Comparison of ENCODE assay signal across 17 cellular contexts in genomic region chr1:65469126-65469888, GRCh38. TPM values are rescaled to one million over a fixed set of nuclear protein-coding genes. Genes with fewer than 3 reads are reported as not detected.
DNase-seq lines count a peak whose midpoint lies in the region; ATAC-seq, FAIRE-seq and TF ChIP-seq lines count a peak whose summit lies in the region.
"Had no signal": no experiment of that assay in that cellular context is flagged by ENCODE, and none has a peak within 500 bp of the region (broad histone marks: within the 10 kb centered on the region; RNA-seq: fewer than 3 reads in every experiment).

No MANE protein-coding gene starts in this region.

- TF ChIP-seq CTCF in heart right ventricle (IDR thresholded peaks at IDR 0.05): no peak
- TF ChIP-seq CTCF in right atrium auricular region (IDR thresholded peaks at IDR 0.05): no peak
- no peak for TF ChIP-seq CTCF in body of pancreas (IDR thresholded peaks at IDR 0.05)
- no peak for TF ChIP-seq CTCF in right lobe of liver (IDR thresholded peaks at IDR 0.05)

- H3K36me3 ChIP-seq in heart right ventricle (no peaks in the 10 kb centered on the region), right atrium auricular region (no peaks in the 10 kb centered on the region), body of pancreas (replicated peaks in 1 of 2; ENCODE audit: insufficient read depth in 1 of 2, low read depth in 2 of 2) (no peaks in the 10 kb centered on the region), right lobe of liver (no peaks in the 10 kb centered on the region)
- H3K36me3 ChIP-seq: neural progenitor cell, SJSA1 had no signal

- peak; percentile 5 for FAIRE-seq in urothelium cell line (lab: Jason Lieb, UNC)
- FAIRE-seq: islet of Langerhans had no signal

- ATAC-seq in heart right ventricle (peak in 3 of 8 donors; percentile 19 to 24 (median 19)), body of pancreas (peak; percentile 53), right lobe of liver (peak in 3 of 4 donors; percentile 9 to 51 (median 30)), HG03280 (IDR thresholded peaks at IDR 0.05; ENCODE audit: unreplicated experiment) (no peak)
- ATAC-seq: CD8-positive, alpha-beta T cell had no signal

- TF ChIP-seq POLR2A in body of pancreas (IDR thresholded peaks at IDR 0.05) (no peak), right lobe of liver (IDR thresholded peaks at IDR 0.05) (no peak)

- H3K27me3 Mint-ChIP-seq in activated T-cell treated with anti-CD3 and anti-CD28 coated beads, Interleukin-2, amount 50 U/mL, for 24 hours: no peaks in the 10 kb centered on the region
- H3K27me3 Mint-ChIP-seq: brain had no signal

- H3K4me1 ChIP-seq in heart right ventricle (peaks cover 0 to 40% (median 19%) of the 10 kb centered on the region in 9 donors), right atrium auricular region (peaks cover 0 to 18% of the 10 kb centered on the region in 2 donors), body of pancreas (peaks cover 45% of the 10 kb centered on the region), right lobe of liver (peaks cover 0 to 50% (median 18%) of the 10 kb centered on the region in 4 donors)

- DNase-seq in heart right ventricle (no peak), right atrium auricular region (ENCODE audit: low spot score) (no peak), body of pancreas (no peak), right lobe of liver (no peak), urothelium cell line (ENCODE audit: low spot score) (no peak)
- no peak for DNase-seq in activated CD4-positive, alpha-beta T cell treated with anti-CD3 and anti-CD28 coated beads for 48 hours
- DNase-seq in activated T-cell treated with anti-CD3 and anti-CD28 coated beads, Interleukin-2, amount 50 U/mL, for 24 hours: no peak
- DNase-seq: CD8-positive, alpha-beta T cell; midbrain; NCI-H524 treated with DMSO at 0.1 percent for 48 hours; stimulated activated CD4-positive, alpha-beta T cell treated with anti-CD3 and anti-CD28 coated beads, Interleukin-2, amount 100 ng/mL, for 24 hours had no signal

- peaks cover 2% of the 10 kb centered on the region for H3K9me3 Mint-ChIP-seq in activated T-cell treated with anti-CD3 and anti-CD28 coated beads, Interleukin-2, amount 50 U/mL, for 24 hours
- H3K9me3 Mint-ChIP-seq: T-helper 2 cell treated with Interferon-gamma antibody and Interleukin-4, amounts not matched to agents 5 μg/mL and 100 μg/mL, for 36 hours had no signal

- no peak overlapping the region for H3K4me3 ChIP-seq in heart right ventricle
- H3K4me3 ChIP-seq in right atrium auricular region: no peak overlapping the region
- no peak overlapping the region for H3K4me3 ChIP-seq in body of pancreas
- no peak overlapping the region for H3K4me3 ChIP-seq in right lobe of liver
- H3K4me3 ChIP-seq: neural progenitor cell, SJSA1 had no signal

- H3K27ac ChIP-seq in heart right ventricle: peak overlapping the region in 8 of 10 donors; percentile 5 to 80 (median 52)
- no peak overlapping the region for H3K27ac ChIP-seq in right atrium auricular region
- no peak overlapping the region for H3K27ac ChIP-seq in body of pancreas
- H3K27ac ChIP-seq in right lobe of liver: peak overlapping the region; percentile 52 to 93 (median 90)
- H3K27ac ChIP-seq: neural progenitor cell, SJSA1 had no signal

- H3K4me1 Mint-ChIP-seq in activated T-cell treated with anti-CD3 and anti-CD28 coated beads, Interleukin-2, amount 50 U/mL, for 24 hours (ENCODE audit: low read depth): no peaks in the 10 kb centered on the region

- WGBS in heart right ventricle, 2 donors: 54 to 64% methylated on average over 4 of the region's 4 CpGs
- WGBS in body of pancreas, 2 donors: 59 to 62% methylated on average over 4 of the region's 4 CpGs
- WGBS in right lobe of liver (ENCODE audit: insufficient coverage, low coverage, low lambda C conversion rate, missing lambda C conversion rate): 42% methylated on average over 4 of the region's 4 CpGs

- H3K9me3 ChIP-seq in heart right ventricle (peaks cover 0 to 14% (median 0%) of the 10 kb centered on the region in 11 donors), right atrium auricular region (no peaks in the 10 kb centered on the region), body of pancreas (no peaks in the 10 kb centered on the region), right lobe of liver (no peaks in the 10 kb centered on the region)
- H3K9me3 ChIP-seq: SJSA1 had no signal

- no peak overlapping the region for H3K27ac Mint-ChIP-seq in activated T-cell treated with anti-CD3 and anti-CD28 coated beads, Interleukin-2, amount 50 U/mL, for 24 hours
- H3K27ac Mint-ChIP-seq: brain; CD8-positive, alpha-beta T cell; neural progenitor cell; T-helper 2 cell treated with Interferon-gamma antibody and Interleukin-4, amounts not matched to agents 5 μg/mL and 100 μg/mL, for 36 hours had no signal

- intact Hi-C loops in heart right ventricle (cut with DNase I) (no loop called here), body of pancreas (cut with DNase I) (no loop called here), right lobe of liver (cut with DNase I) (no loop called here)

- H3K4me3 Mint-ChIP-seq in activated T-cell treated with anti-CD3 and anti-CD28 coated beads, Interleukin-2, amount 50 U/mL, for 24 hours: no peak overlapping the region
- H3K4me3 Mint-ChIP-seq: brain; CD8-positive, alpha-beta T cell; neural progenitor cell; T-helper 2 cell treated with Interferon-gamma antibody and Interleukin-4, amounts not matched to agents 5 μg/mL and 100 μg/mL, for 36 hours had no signal

- H3K27me3 ChIP-seq in heart right ventricle (no peaks in the 10 kb centered on the region), right atrium auricular region (no peaks in the 10 kb centered on the region), body of pancreas (no peaks in the 10 kb centered on the region), right lobe of liver (no peaks in the 10 kb centered on the region)
- H3K27me3 ChIP-seq: neural progenitor cell had no signal

- no peaks in the 10 kb centered on the region for H3K36me3 Mint-ChIP-seq in activated T-cell treated with anti-CD3 and anti-CD28 coated beads, Interleukin-2, amount 50 U/mL, for 24 hours (ENCODE audit: low read depth)
- H3K36me3 Mint-ChIP-seq: neural progenitor cell had no signal

RNA-seq across cellular contexts. Expression of gene LEPR, which starts 48.8 kb away (rescaled TPM):
- total RNA-seq in heart right ventricle: 10 to 100 TPM in 3 of 10 donors, 1 to 10 TPM in 7; 4.0 to 13.4 (median 7.9) TPM
- polyA plus RNA-seq in heart right ventricle: 1 to 10 TPM; 1.6 to 2.1 TPM
- total RNA-seq in right atrium auricular region: 10 to 100 TPM; 10.8 to 25.2 TPM
- total RNA-seq in body of pancreas: 1 to 10 TPM; 5.3 to 7.8 TPM
- total RNA-seq in right lobe of liver: 100 to 1,000 TPM in 2 of 6 experiments, 10 to 100 TPM in 4; 26.8 to 264 (median 57.1) TPM

RNA-seq across cellular contexts. Expression of gene LEPROT, which starts 48.8 kb away (rescaled TPM):
- total RNA-seq in heart right ventricle (10 to 100 TPM; 30.0 to 55.5 (median 40.8) TPM), right atrium auricular region (10 to 100 TPM; 42.7 to 44.6 TPM), body of pancreas (10 to 100 TPM; 22.7 to 47.7 TPM), right lobe of liver (10 to 100 TPM; 26.6 to 50.2 (median 37.5) TPM)
- 10 to 100 TPM; 26.2 to 30.3 TPM for polyA plus RNA-seq in heart right ventricle

Comparison
In these comparisons a context has a peak if more than half of its experiments do, and no peak if none do; other contexts are left out.
1. H3K27ac ChIP-seq: peak in heart right ventricle (8 of 10) and right lobe of liver (3 of 3); none in right atrium auricular region (0 of 2) and body of pancreas (0 of 4).